ENCODE assay signal across 6 cellular contexts in the genomic region with DNA sequence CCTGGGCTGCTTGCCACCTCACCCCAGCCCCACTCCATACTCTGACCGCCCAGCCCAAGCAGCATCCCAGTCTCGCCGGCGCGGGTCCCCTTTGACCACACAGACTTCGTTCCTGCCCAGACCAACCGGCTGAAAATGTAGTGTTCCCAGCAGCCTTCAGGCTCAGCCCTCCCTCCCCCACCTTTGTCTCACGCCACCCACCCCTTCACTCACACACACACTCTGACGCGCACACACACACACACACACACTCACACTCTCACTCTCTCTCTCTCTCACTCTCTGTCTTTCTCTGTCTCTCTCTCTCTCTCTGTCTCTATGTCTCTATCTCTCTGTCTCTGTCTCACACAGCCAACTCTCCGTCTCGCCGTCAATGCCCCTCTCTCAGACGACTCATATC.
DNase-seq lines count a peak whose midpoint lies in the region; ATAC-seq, FAIRE-seq and TF ChIP-seq lines count a peak whose summit lies in the region.
"Not testable (repeated sequence)": the region's sequence is repeated elsewhere in the genome, so short reads cannot be mapped to it uniquely, and the experiment has no call there.

No MANE protein-coding gene starts in this region.

- H3K4me1 ChIP-seq in HepG2 (ENCODE audit: insufficient read depth, low read length); thoracic aorta (ENCODE audit: control insufficient read depth in 1 of 2, low read depth in 2 of 2): not testable (repeated sequence)
- peaks cover 0 to 12% (median 7%) of the 10 kb centered on the region in 6 donors for H3K4me1 ChIP-seq in spleen

- H3K9me3 ChIP-seq in MG63; HepG2 (ENCODE audit: low read length); spleen; thoracic aorta: not testable (repeated sequence)

- H4K20me1 ChIP-seq in HepG2 (ENCODE audit: insufficient read depth, low read length), result not testable (repeated sequence)

- WGBS in HepG2 (ENCODE audit: low lambda C conversion rate), result 46% methylated on average over 12 of the region's 14 CpGs
- 78 to 87% (median 81%) methylated on average over 3 to 4 of the region's 14 CpGs; no CpG with 5 or more reads in 2 of the 5 donors for WGBS in spleen, 5 donors

- peaks cover 12% of the 10 kb centered on the region for H3K27me3 Mint-ChIP-seq in activated naive CD4-positive, alpha-beta T cell treated with anti-CD3 and anti-CD28 coated beads, Interleukin-2, amount 50 U/mL, for 24 hours

- in situ Hi-C loops in HepG2 (cut with HindIII; ENCODE audit: extremely low pct_ligation_motif_present, low pct_unique_long_range_greater_than_20kb), result not testable (repeated sequence)

- TF ChIP-seq RAD21 in HepG2 (CRISPR knock-in tag; IDR thresholded peaks at IDR 0.05), result not testable (repeated sequence)

- H3K4me2 ChIP-seq in HepG2 (ENCODE audit: low read depth, low read length), result not testable (repeated sequence)

- not testable (repeated sequence) for TF ChIP-seq CTCF in HepG2 (CRISPR knock-in tag; IDR thresholded peaks at IDR 0.05); spleen (IDR thresholded peaks at IDR 0.05 in 8 of 11, conservative IDR thresholded peaks at IDR 0.05 in 3 of 11); thoracic aorta (IDR thresholded peaks at IDR 0.05)

- peak overlapping the region; percentile 52 for H3K27ac Mint-ChIP-seq in activated naive CD4-positive, alpha-beta T cell treated with anti-CD3 and anti-CD28 coated beads, Interleukin-2, amount 50 U/mL, for 24 hours

- ATAC-seq in HepG2 (peak; percentile 1), thoracic aorta (ENCODE audit: insufficient number of reproducible peaks, low FRiP score, low read depth) (peak; percentile 22)

- CTCF ChIA-PET in HepG2 (lab: Yijun Ruan, JAX; ENCODE audit: low intra/inter-chr PET ratio, low total read pairs), result not testable (repeated sequence)

- BruUV-seq in HepG2 (replicated peaks; lab: Mats Ljungman, UMichigan), result not testable (repeated sequence)

- not testable (repeated sequence) for H3K9me3 Mint-ChIP-seq in activated naive CD4-positive, alpha-beta T cell treated with anti-CD3 and anti-CD28 coated beads, Interleukin-2, amount 50 U/mL, for 24 hours

- TF ChIP-seq EP300 in HepG2 (IDR thresholded peaks at IDR 0.05; ENCODE audit: low read depth in 2 of 2, low read length in 2 of 2); HepG2 (CRISPR knock-in tag; IDR thresholded peaks at IDR 0.05; ENCODE audit: borderline replicate concordance): not testable (repeated sequence)

- H3K36me3 ChIP-seq in MG63; HepG2 (replicated peaks in 1 of 2; ENCODE audit: control insufficient read depth in 1 of 2, insufficient read depth in 2 of 2, low read length in 2 of 2); spleen; thoracic aorta: not testable (repeated sequence)

- not testable (repeated sequence) for H3K9ac ChIP-seq in HepG2 (ENCODE audit: insufficient read depth, low read depth, low read length)

- H3K27me3 ChIP-seq in MG63; HepG2 (ENCODE audit: control insufficient read depth in 1 of 2, insufficient read depth in 2 of 2, low read length in 2 of 2); thoracic aorta (replicated peaks; ENCODE audit: insufficient read depth): not testable (repeated sequence)
- H3K27me3 ChIP-seq in spleen (replicated peaks in 1 of 7), result peaks cover 0 to 23% (median 16%) of the 10 kb centered on the region in 7 donors

- DNase-seq in MG63 (peak; percentile 24), spleen (peak; percentile 77)
- peak; percentile 6 for DNase-seq in activated naive CD4-positive, alpha-beta T cell treated with Interleukin-2 at 50 U/mL for 16 hours
- not testable (repeated sequence) for DNase-seq in HepG2 (ENCODE audit: low spot score); thoracic aorta (ENCODE audit: low spot score)

- not testable (repeated sequence) for H3K36me3 Mint-ChIP-seq in activated naive CD4-positive, alpha-beta T cell treated with anti-CD3 and anti-CD28 coated beads, Interleukin-2, amount 50 U/mL, for 24 hours

- intact Hi-C loops in HepG2 (cut with micrococcal nuclease; ENCODE audit: unreplicated experiment); spleen (cut with DNase I; ENCODE audit: low total_unique reads): not testable (repeated sequence)

- not testable (repeated sequence) for H3K4me3 ChIP-seq in MG63; HepG2 (replicated peaks in 1 of 3; ENCODE audit: insufficient read depth in 1 of 3, low read depth in 2 of 3, low read length in 3 of 3); spleen; thoracic aorta

- H3K79me2 ChIP-seq in HepG2 (ENCODE audit: insufficient read depth, low read length), result not testable (repeated sequence)

- H3K4me1 Mint-ChIP-seq in activated naive CD4-positive, alpha-beta T cell treated with anti-CD3 and anti-CD28 coated beads, Interleukin-2, amount 50 U/mL, for 24 hours, result not testable (repeated sequence)

- not testable (repeated sequence) for TF ChIP-seq POLR2A in HepG2 (IDR thresholded peaks at IDR 0.05; ENCODE audit: insufficient read depth in 1 of 2, low read depth in 2 of 2, low read length in 2 of 2); spleen (IDR thresholded peaks at IDR 0.05)

- not testable (repeated sequence) for H3K27ac ChIP-seq in HepG2 (ENCODE audit: extremely low read length, insufficient read depth, low read length); spleen; thoracic aorta

- FAIRE-seq in HepG2 (lab: Jason Lieb, UNC), result not testable (repeated sequence)

- peak overlapping the region; percentile 5 for H3K4me3 Mint-ChIP-seq in activated naive CD4-positive, alpha-beta T cell treated with anti-CD3 and anti-CD28 coated beads, Interleukin-2, amount 50 U/mL, for 24 hours

- not testable (repeated sequence) for H2AFZ ChIP-seq in HepG2 (ENCODE audit: low read length)

- POLR2A ChIA-PET in HepG2 (lab: Yijun Ruan, JAX), result not testable (repeated sequence)

TF ChIP-seq in HepG2, 621 proteins besides CTCF, POLR2A, EP300 and RAD21:
- 0 out of 2 replicates have a peak, but pooled peaks have one; percentile 29 for TF ChIP-seq NONO (IDR thresholded peaks at IDR 0.05)
- not testable (repeated sequence) for TF ChIP-seq NONO (CRISPR knock-in tag; conservative IDR thresholded peaks at IDR 0.05)
